27 cellular contexts compared by ENCODE assay signal in genomic region chr1:85347908-85348307, GRCh38.
"Had no signal": no experiment of that assay in that cellular context is flagged by ENCODE, and none has a peak within 500 bp of the region (broad histone marks: within the 10 kb centered on the region; RNA-seq: fewer than 3 reads in every experiment).

No MANE protein-coding gene starts in this region.

- H3K4me1 ChIP-seq: breast epithelium had no signal

- H3K27me3 ChIP-seq: ascending aorta, breast epithelium, cardiac muscle cell, dorsolateral prefrontal cortex, foreskin keratinocyte, gastrocnemius medialis had no signal

- H3K9me3 ChIP-seq: ascending aorta, breast epithelium, gastrocnemius medialis had no signal

- H3K36me3 ChIP-seq: breast epithelium, cardiac muscle cell had no signal

- H3K4me3 ChIP-seq: ascending aorta, breast epithelium, cardiac muscle cell, coronary artery, dorsolateral prefrontal cortex, gastrocnemius medialis had no signal

- H3K27ac ChIP-seq: ascending aorta, breast epithelium, cardiac muscle cell, coronary artery, dorsolateral prefrontal cortex, foreskin keratinocyte, gastrocnemius medialis had no signal

- ATAC-seq: activated CD4-positive, alpha-beta T cell treated with anti-CD3 and anti-CD28 coated beads for 36 hours; activated naive CD4-positive, alpha-beta T cell treated with anti-CD3 and anti-CD28 coated beads, Interleukin-2, amount 50 U/mL, for 72 hours; activated T-cell treated with anti-CD3 and anti-CD28 coated beads, Interleukin-2, amount 50 U/mL, for 72 hours; esophagus mucosa; foreskin keratinocyte had no signal

- DNase-seq: activated CD4-positive, alpha-beta memory T cell treated with anti-CD3 and anti-CD28 coated beads, Interleukin-2, amount 10 ng/mL, durations not matched to agents 7 days and 5 days; activated CD4-positive, alpha-beta T cell treated with anti-CD3 and anti-CD28 coated beads for 36 hours; activated CD4-positive, alpha-beta T cell treated with anti-CD3 and anti-CD28 coated beads, Interleukin-2, amount 10 ng/mL, durations not matched to agents 7 days and 5 days; activated CD4-positive, alpha-beta T cell treated with anti-CD3 and anti-CD28 coated beads, Interleukin-2, amount 50 U/mL, for 4 hours; activated CD4-positive, CD25-positive, alpha-beta regulatory T cell; activated CD4-positive, CD25-positive, alpha-beta regulatory T cell treated with anti-CD3 and anti-CD28 coated beads, Interleukin-2, amount 50 U/mL, for 72 hours; activated CD8-positive, alpha-beta memory T cell treated with anti-CD3 and anti-CD28 coated beads, Interleukin-2, amount 50 U/mL, for 48 hours; activated gamma-delta T cell; activated naive CD4-positive, alpha-beta T cell; activated naive CD4-positive, alpha-beta T cell treated with anti-CD3 and anti-CD28 coated beads, Interleukin-2, amount 10 ng/mL, durations not matched to agents 7 days and 5 days; activated naive CD8-positive, alpha-beta T cell treated with anti-CD3 and anti-CD28 coated beads, Interleukin-2, amount 10 ng/mL, durations not matched to agents 7 days and 5 days; activated T-cell treated with anti-CD3 and anti-CD28 coated beads for 4 hours; activated T-cell treated with anti-CD3 and anti-CD28 coated beads, Interleukin-2, amount 50 U/mL, for 24 hours; activated T-cell treated with anti-CD3 and anti-CD28 coated beads, Interleukin-2, amount 50 U/mL, for 72 hours; dorsolateral prefrontal cortex; effector memory CD4-positive, alpha-beta T cell; endodermal cell; foreskin keratinocyte; gastrocnemius medialis; T-helper 1 cell; T-helper 2 cell had no signal
